11 cellular contexts compared by ENCODE assay signal in the genomic region with DNA sequence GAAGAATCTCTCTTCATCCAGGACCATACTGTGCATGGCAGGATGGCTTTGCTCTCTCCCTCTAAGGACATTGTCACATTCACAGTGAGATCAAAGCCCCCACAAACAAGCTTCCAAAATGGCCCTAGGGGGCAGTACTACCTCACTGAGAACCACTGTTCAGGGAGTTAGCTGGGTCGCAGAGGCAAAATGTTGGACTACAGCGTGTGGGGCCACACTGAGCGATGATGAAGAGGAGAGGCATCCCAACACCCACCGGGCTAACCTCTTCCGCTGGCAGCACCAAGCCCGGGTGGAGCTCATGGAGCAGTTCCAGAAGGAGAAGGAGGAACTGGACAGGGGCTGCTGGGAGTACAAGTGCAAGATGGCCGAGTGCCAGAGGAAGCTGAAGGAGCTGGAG. TPM values are rescaled to one million over a fixed set of nuclear protein-coding genes. Genes with fewer than 3 reads are reported as not detected.
DNase-seq lines count a peak whose midpoint lies in the region; ATAC-seq, FAIRE-seq and TF ChIP-seq lines count a peak whose summit lies in the region.
"Not testable (repeated sequence)": the region's sequence is repeated elsewhere in the genome, so short reads cannot be mapped to it uniquely, and the experiment has no call there.
"Had no signal": no experiment of that assay in that cellular context is flagged by ENCODE, and none has a peak within 500 bp of the region (broad histone marks: within the 10 kb centered on the region; RNA-seq: fewer than 3 reads in every experiment).

No MANE protein-coding gene starts in this region.

- H4K91ac ChIP-seq in H1 (replicated peaks; ENCODE audit: insufficient read length, low read length): not testable (repeated sequence)

- H3K27ac ChIP-seq in HCT116 (ENCODE audit: low read depth, low read length); K562 (ENCODE audit: extremely low read depth, low read depth, low read length); H1 (ENCODE audit: low read depth, low read length); lower lobe of right lung: not testable (repeated sequence)

- H3K4me3 ChIP-seq in HCT116 (replicated peaks in 1 of 2; ENCODE audit: low read depth in 1 of 2, low read length in 2 of 2); K562; H1 (ENCODE audit: extremely low read depth in 1 of 4, insufficient read depth in 2 of 4, low read depth in 3 of 4, low read length in 4 of 4); lower lobe of right lung: not testable (repeated sequence)

- in situ Hi-C loops in K562 (cut with MboI): loop anchor here (10.0 to 25.0 kb wide), 2 partner anchors 199 to 401 kb away; a partner anchor contains a TSS

- H2BK20ac ChIP-seq in H1 (ENCODE audit: low read length): not testable (repeated sequence)

- not testable (repeated sequence) for H2BK120ac ChIP-seq in H1 (replicated peaks; ENCODE audit: low read depth, low read length)

- not testable (repeated sequence) for H2BK15ac ChIP-seq in H1 (ENCODE audit: low read length)

- not testable (repeated sequence) for H4K5ac ChIP-seq in H1 (ENCODE audit: insufficient read length, low read depth, low read length)

- H3K23me2 ChIP-seq in H1 (ENCODE audit: low read depth, low read length): not testable (repeated sequence)

- not testable (repeated sequence) for H3K79me2 ChIP-seq in HCT116 (ENCODE audit: insufficient read depth, low read length); K562 (ENCODE audit: control insufficient read depth, insufficient read depth, low read length); H1 (ENCODE audit: control insufficient read depth in 1 of 2, insufficient read depth in 2 of 2, low read length in 2 of 2)

- not testable (repeated sequence) for H3K56ac ChIP-seq in H1 (replicated peaks; ENCODE audit: insufficient read length, low read depth, low read length)

- not testable (repeated sequence) for H3K9me3 ChIP-seq in HCT116 (ENCODE audit: control insufficient read depth in 1 of 2, insufficient read depth in 1 of 2, low read depth in 1 of 2, low read length in 2 of 2); K562 (replicated peaks; ENCODE audit: control insufficient read depth, insufficient read depth, low read depth, low read length); H1 (ENCODE audit: insufficient read depth in 2 of 2, low read depth in 1 of 2, low read length in 1 of 2); lower lobe of right lung

- ATAC-seq in HCT116 (peak; percentile 54), K562 (peak; percentile 83), lower lobe of right lung (peak; percentile 13 to 14)

- not testable (repeated sequence) for H3K4me1 ChIP-seq in HCT116 (ENCODE audit: control insufficient read depth in 1 of 2, insufficient read depth in 2 of 2, low read length in 2 of 2); K562 (replicated peaks in 1 of 2; ENCODE audit: control insufficient read depth in 2 of 2, insufficient read depth in 2 of 2, low read length in 2 of 2); H1 (replicated peaks in 1 of 4; ENCODE audit: control insufficient read depth in 3 of 4, insufficient read depth in 4 of 4, low read length in 3 of 4); lower lobe of right lung

- not testable (repeated sequence) for H3K9me2 ChIP-seq in HCT116 (ENCODE audit: insufficient read depth)

- not testable (repeated sequence) for H4K20me1 ChIP-seq in HCT116 (ENCODE audit: insufficient read depth); K562 (replicated peaks; ENCODE audit: control insufficient read depth, insufficient read depth, low read length); H1 (replicated peaks in 1 of 2; ENCODE audit: control insufficient read depth in 1 of 2, insufficient read depth in 2 of 2, low read length in 2 of 2)

- BruUV-seq in HCT116 (replicated peaks; lab: Mats Ljungman, UMichigan); K562 (replicated peaks; lab: Mats Ljungman, UMichigan): not testable (repeated sequence)

- DNase-seq in GM12891 (ENCODE audit: insufficient read length, low spot score); HCT116 (ENCODE audit: low read depth, low spot score); K562 (ENCODE audit: extremely low read depth in 1 of 4, low spot score in 3 of 4); H1 (ENCODE audit: low read depth in 1 of 2, low spot score in 2 of 2); lower lobe of right lung; urothelium cell line (ENCODE audit: low spot score): not testable (repeated sequence)

- not testable (repeated sequence) for H2AFZ ChIP-seq in HCT116 (ENCODE audit: low read depth, low read length, poor library complexity, severe bottlenecking); K562 (ENCODE audit: low read depth, low read length); H1 (ENCODE audit: low read length)

- TF ChIP-seq EP300 in K562 (IDR thresholded peaks at IDR 0.05; ENCODE audit: low read length); H1 (IDR thresholded peaks at IDR 0.05; ENCODE audit: borderline replicate concordance in 1 of 2, low read depth in 2 of 2, low read length in 2 of 2): not testable (repeated sequence)

- H3K9me1 ChIP-seq in K562 (ENCODE audit: control insufficient read depth, insufficient read depth, low read length): not testable (repeated sequence)

- not testable (repeated sequence) for H4K8ac ChIP-seq in H1 (ENCODE audit: extremely low read depth, insufficient read depth, low read length)

- POLR2A ChIA-PET in HCT116 (lab: Charles Lee); K562 (lab: Yijun Ruan, JAX); H1 (lab: Charles Lee; ENCODE audit: partially characterized antibody): not testable (repeated sequence)

- not testable (repeated sequence) for TF ChIP-seq RAD21 in HCT116 (IDR thresholded peaks at IDR 0.05; ENCODE audit: low read depth); K562 (CRISPR knock-in tag; conservative IDR thresholded peaks at IDR 0.05 in 1 of 2, IDR thresholded peaks at IDR 0.05 in 1 of 2); H1 (IDR thresholded peaks at IDR 0.05 in 1 of 2, conservative IDR thresholded peaks at IDR 0.05 in 1 of 2; ENCODE audit: low read depth in 2 of 2, low read length in 2 of 2)

- H3K14ac ChIP-seq in H1 (ENCODE audit: insufficient read length): not testable (repeated sequence)

- TF ChIP-seq POLR2A in GM12891 (IDR thresholded peaks at IDR 0.05; ENCODE audit: low read depth, low read length); HCT116 (IDR thresholded peaks at IDR 0.05; ENCODE audit: borderline replicate concordance, extremely low read depth, insufficient read depth, insufficient read length); K562 (conservative IDR thresholded peaks at IDR 0.05); H1 (IDR thresholded peaks at IDR 0.05; ENCODE audit: control extremely low read depth in 1 of 2, low read depth in 2 of 2, low read length in 2 of 2): not testable (repeated sequence)

- RAD21 ChIA-PET in HCT116 (lab: Charles Lee; ENCODE audit: low non-redundant PET in 1 of 2, low total read pairs in 2 of 2, uncharacterized antibody in 2 of 2, unreplicated experiment in 2 of 2): not testable (repeated sequence)

- intact Hi-C loops in HCT116 (cut with micrococcal nuclease); K562 (cut with micrococcal nuclease); lower lobe of right lung (cut with DNase I): not testable (repeated sequence)

- not testable (repeated sequence) for H2AK5ac ChIP-seq in H1 (ENCODE audit: low read depth, low read length)

- H3K27me3 ChIP-seq in HCT116 (ENCODE audit: insufficient read depth, low read length); K562 (ENCODE audit: control insufficient read depth in 2 of 2, insufficient read depth in 2 of 2, low read length in 2 of 2); H1 (replicated peaks in 1 of 4; ENCODE audit: control insufficient read depth in 3 of 4, extremely low read depth in 1 of 4, insufficient read depth in 3 of 4, low read length in 3 of 4); lower lobe of right lung (ENCODE audit: low read depth): not testable (repeated sequence)

- H3K36me3 ChIP-seq in HCT116 (ENCODE audit: control insufficient read depth in 1 of 2, insufficient read depth in 2 of 2, low read length in 2 of 2); K562 (ENCODE audit: control insufficient read depth, insufficient read depth, low read length); H1 (ENCODE audit: control insufficient read depth in 2 of 4, insufficient read depth in 4 of 4, low read length in 3 of 4); lower lobe of right lung: not testable (repeated sequence)

- not testable (repeated sequence) for TF ChIP-seq CTCF in HCT116 (IDR thresholded peaks at IDR 0.05 in 2 of 3, conservative IDR thresholded peaks at IDR 0.05 in 1 of 3; ENCODE audit: borderline replicate concordance in 1 of 3, insufficient read depth in 1 of 3, low read depth in 2 of 3, low read length in 2 of 3); K562 (IDR thresholded peaks at IDR 0.05 in 2 of 3, conservative IDR thresholded peaks at IDR 0.05 in 1 of 3; ENCODE audit: insufficient read depth in 2 of 3, low read depth in 1 of 3, low read length in 3 of 3); H1 (IDR thresholded peaks at IDR 0.05; ENCODE audit: control extremely low read depth in 1 of 3, insufficient read depth in 1 of 3, low read depth in 1 of 3, low read length in 3 of 3); lower lobe of right lung (IDR thresholded peaks at IDR 0.05)

- peak; percentile 28 for FAIRE-seq in GM12891 (lab: Jason Lieb, UNC)
- peak; percentile 86 for FAIRE-seq in K562 (lab: Jason Lieb, UNC)
- FAIRE-seq in H1 (lab: Jason Lieb, UNC): peak; percentile 7
- peak; percentile 98 for FAIRE-seq in urothelium cell line (lab: Jason Lieb, UNC)

- not testable (repeated sequence) for H2BK12ac ChIP-seq in H1 (ENCODE audit: low read depth, low read length)

- H3K18ac ChIP-seq in H1 (ENCODE audit: extremely low read depth, low read length): not testable (repeated sequence)

- not testable (repeated sequence) for H3K4me2 ChIP-seq in HCT116 (ENCODE audit: low read length); K562 (ENCODE audit: insufficient read depth, low read length); H1 (ENCODE audit: insufficient read depth in 1 of 2, low read depth in 2 of 2, low read length in 2 of 2)

- not testable (repeated sequence) for H3K4ac ChIP-seq in H1 (replicated peaks; ENCODE audit: insufficient read length, low read depth, low read length)

- CTCF ChIA-PET in HCT116 (lab: Charles Lee); K562 (lab: Yijun Ruan, JAX; ENCODE audit: low intra/inter-chr PET ratio); H1 (lab: Charles Lee; ENCODE audit: partially characterized antibody): not testable (repeated sequence)

- not testable (repeated sequence) for H3K9ac ChIP-seq in HCT116 (ENCODE audit: low read length); K562 (ENCODE audit: insufficient read depth in 1 of 2, low read depth in 2 of 2, low read length in 2 of 2); H1 (replicated peaks in 1 of 4; ENCODE audit: extremely low read depth in 1 of 4, low read depth in 3 of 4, low read length in 3 of 4)

- no CpG with 5 or more reads among the region's 7 CpGs for WGBS in K562 (ENCODE audit: insufficient coverage, low coverage, missing lambda C conversion rate)
- WGBS in H1 (ENCODE audit: extremely low coverage in 1 of 2, insufficient coverage in 1 of 2, insufficient read length in 1 of 2, insufficient replicate concordance in 2 of 2, low coverage in 1 of 2, low lambda C conversion rate in 2 of 2, missing lambda C conversion rate in 1 of 2), 2 experiments: no CpG with 5 or more reads among the region's 7 CpGs

- not testable (repeated sequence) for H3K79me1 ChIP-seq in H1 (ENCODE audit: low read depth, low read length)

- H2BK5ac ChIP-seq in H1 (ENCODE audit: low read depth, low read length): not testable (repeated sequence)

- not testable (repeated sequence) for H3K23ac ChIP-seq in H1 (ENCODE audit: insufficient read length)

RNA-seq across cellular contexts. Expression of a gene that starts 9.9 kb away (rescaled TPM):
- 59.9 TPM for polyA plus RNA-seq in GM12891 (2012; ENCODE audit: low read depth, missing spikeins)
- total RNA-seq in HCT116 (2021; ENCODE audit: unreplicated experiment): 104 TPM
- 138 and 188 TPM in 2 replicates for polyA plus RNA-seq in HCT116 (2012)
- total RNA-seq in K562 (2011; cell fraction: chromatin; rRNA removed; ENCODE audit: low replicate concordance): 35.0 and 124 TPM in 2 replicates
- 103 and 124 TPM in 2 replicates for total RNA-seq in K562 (2011; cell fraction: nucleolus; rRNA removed)
- total RNA-seq in K562 (2011; cell fraction: nucleoplasm; rRNA removed): 58.5 and 82.2 TPM in 2 replicates
- 85.4 and 89.8 TPM in 2 replicates for total RNA-seq in K562 (2014; rRNA removed)
- total RNA-seq in K562 (2014; rRNA removed; fragmentation: Illumina TruSeq; extraction: Trizol): 30.7 and 40.1 TPM in 2 replicates
- total RNA-seq in K562 (2015; rRNA removed; fragmentation: Illumina TruSeq; extraction: Trizol): 88.1 and 88.2 TPM in 2 replicates
- total RNA-seq in K562 (2021): 78.1 and 112 TPM in 2 replicates
- 130 and 155 TPM in 2 replicates for polyA plus RNA-seq in K562 (2011; rRNA removed)
- polyA plus RNA-seq in K562 (2011; cell fraction: cytosol; rRNA removed): 215 and 296 TPM in 2 replicates
- polyA plus RNA-seq in K562 (2011; cell fraction: nucleus; rRNA removed): 112 and 132 TPM in 2 replicates
- polyA plus RNA-seq in K562 (2012): 44.6 and 46.0 TPM in 2 replicates
- polyA plus RNA-seq in K562 (2014; fragmentation: Illumina TruSeq; extraction: Trizol): 119 and 183 TPM in 2 replicates
- 10 to 100 TPM in 1 of 2 experiments, 1 to 10 TPM in 1; 3.7 to 10.4 TPM for polyA plus RNA-seq in K562 (2014; fragmentation: Nextera tagmentation; extraction: Ambion mirVana)
- 78.1 and 99.2 TPM in 2 replicates for polyA plus RNA-seq in K562 (2014; rRNA removed)
- 223 and 350 TPM in 2 replicates for polyA minus RNA-seq in K562 (2011; rRNA and poly(A)+ RNA removed)
- 170 and 213 TPM in 2 replicates for polyA minus RNA-seq in K562 (2011; cell fraction: cytosol; rRNA and poly(A)+ RNA removed)
- 67.6 and 92.4 TPM in 2 replicates for polyA minus RNA-seq in K562 (2011; cell fraction: nucleus; rRNA and poly(A)+ RNA removed)
- not detected in 2 replicates for total RNA-seq in H1 (2021; fragmentation: NEBNext Ultra II Directional; extraction: Animal tissue kit (Norgen Biotek cat#: 25700))
- 208 and 210 TPM in 2 replicates for polyA plus RNA-seq in H1 (2011; rRNA removed)
- 313 TPM for polyA plus RNA-seq in H1 (2011; cell fraction: cytosol; rRNA removed)
- polyA plus RNA-seq in H1 (2011; cell fraction: nucleus; rRNA removed): 295 TPM
- polyA plus RNA-seq in H1 (2012, experiment 1 of 2): 47.9 to 109 TPM (median 70.8 TPM) in 4 replicates
- 48.4 TPM for polyA plus RNA-seq in H1 (2012, experiment 2 of 2)
- polyA plus RNA-seq in H1 (2013, experiment 1 of 2): 133 TPM
- polyA plus RNA-seq in H1 (2013, experiment 2 of 2): 120 TPM
- polyA minus RNA-seq in H1 (2011; rRNA and poly(A)+ RNA removed): 348 and 505 TPM in 2 replicates
- 145 TPM for polyA minus RNA-seq in H1 (2011; cell fraction: cytosol; rRNA and poly(A)+ RNA removed)
- 162 TPM for polyA minus RNA-seq in H1 (2011; cell fraction: nucleus; rRNA and poly(A)+ RNA removed)
- total RNA-seq in lower lobe of right lung: 17.5 TPM

RNA-seq across cellular contexts. Expression of a gene that starts 50.3 kb away (rescaled TPM):
- 0.17 TPM for polyA plus RNA-seq in GM12891 (2012; ENCODE audit: low read depth, missing spikeins)
- total RNA-seq in HCT116 (2021; ENCODE audit: unreplicated experiment) (2.1 TPM), K562 (2014; rRNA removed) (not detected in 2 replicates), K562 (2014; rRNA removed; fragmentation: Illumina TruSeq; extraction: Trizol) (0.91 TPM in 1 of 2 replicates, not detected in the other), K562 (2015; rRNA removed; fragmentation: Illumina TruSeq; extraction: Trizol) (0.72 TPM in 1 of 2 replicates, not detected in the other), K562 (2021) (0.18 and 1.5 TPM in 2 replicates), lower lobe of right lung (not detected)
- polyA plus RNA-seq in HCT116 (2012): 0.95 and 1.1 TPM in 2 replicates
- total RNA-seq in K562 (2011; cell fraction: chromatin; rRNA removed; ENCODE audit: low replicate concordance): 4.3 and 23.5 TPM in 2 replicates
- total RNA-seq in K562 (2011; cell fraction: nucleolus; rRNA removed): 1.3 TPM in 1 of 2 replicates, not detected in the other
- 6.6 and 11.0 TPM in 2 replicates for total RNA-seq in K562 (2011; cell fraction: nucleoplasm; rRNA removed)
- polyA plus RNA-seq in K562 (2011; rRNA removed) (0.09 and 0.24 TPM in 2 replicates), K562 (2014; fragmentation: Illumina TruSeq; extraction: Trizol) (0.35 and 0.67 TPM in 2 replicates), K562 (2014; fragmentation: Nextera tagmentation; extraction: Ambion mirVana) (under 1 TPM; 0.03 TPM), K562 (2014; rRNA removed) (0.56 and 0.96 TPM in 2 replicates), H1 (2011; rRNA removed) (0.69 and 0.83 TPM in 2 replicates)
- polyA plus RNA-seq in K562 (2011; cell fraction: cytosol; rRNA removed): 0.09 TPM in 1 of 2 replicates, not detected in the other
- polyA plus RNA-seq in K562 (2011; cell fraction: nucleus; rRNA removed): 0.56 and 0.88 TPM in 2 replicates
- polyA plus RNA-seq in K562 (2012): 0.16 and 0.58 TPM in 2 replicates
- polyA minus RNA-seq in K562 (2011; rRNA and poly(A)+ RNA removed): 0.91 TPM in 1 of 2 replicates, not detected in the other
- 0.86 TPM in 1 of 2 replicates, not detected in the other for polyA minus RNA-seq in K562 (2011; cell fraction: cytosol; rRNA and poly(A)+ RNA removed)
- 1.2 and 2.3 TPM in 2 replicates for polyA minus RNA-seq in K562 (2011; cell fraction: nucleus; rRNA and poly(A)+ RNA removed)
- 1.9 TPM in 2 replicates for total RNA-seq in H1 (2021; fragmentation: NEBNext Ultra II Directional; extraction: Animal tissue kit (Norgen Biotek cat#: 25700))
- 0.96 TPM for polyA plus RNA-seq in H1 (2011; cell fraction: cytosol; rRNA removed)
- polyA plus RNA-seq in H1 (2011; cell fraction: nucleus; rRNA removed): 1.4 TPM
- polyA plus RNA-seq in H1 (2012, experiment 1 of 2): 1.0 to 1.3 TPM (median 1.2 TPM) in 4 replicates
- 0.46 TPM for polyA plus RNA-seq in H1 (2012, experiment 2 of 2)
- polyA plus RNA-seq in H1 (2013, experiment 1 of 2): 1.4 TPM
- 1.1 TPM for polyA plus RNA-seq in H1 (2013, experiment 2 of 2)
- polyA minus RNA-seq in H1 (2011; rRNA and poly(A)+ RNA removed): 1.5 TPM in 2 replicates
- 1.7 TPM for polyA minus RNA-seq in H1 (2011; cell fraction: cytosol; rRNA and poly(A)+ RNA removed)
- polyA minus RNA-seq in H1 (2011; cell fraction: nucleus; rRNA and poly(A)+ RNA removed): 1.8 TPM

RNA-seq across cellular contexts. Expression of a gene that starts 58.6 kb away (rescaled TPM):
- not detected for polyA plus RNA-seq in GM12891 (2012; ENCODE audit: low read depth, missing spikeins)
- total RNA-seq in HCT116 (2021; ENCODE audit: unreplicated experiment) (0.20 TPM), K562 (2014; rRNA removed) (not detected in 2 replicates), K562 (2014; rRNA removed; fragmentation: Illumina TruSeq; extraction: Trizol) (not detected in 2 replicates), K562 (2015; rRNA removed; fragmentation: Illumina TruSeq; extraction: Trizol) (not detected in 2 replicates), K562 (2021) (not detected in 2 replicates), lower lobe of right lung (0.44 TPM)
- 0.24 TPM in 1 of 2 replicates, not detected in the other for polyA plus RNA-seq in HCT116 (2012)
- not detected in 2 replicates for total RNA-seq in K562 (2011; cell fraction: chromatin; rRNA removed; ENCODE audit: low replicate concordance)
- total RNA-seq in K562 (2011; cell fraction: nucleolus; rRNA removed): not detected in 2 replicates
- not detected in 2 replicates for total RNA-seq in K562 (2011; cell fraction: nucleoplasm; rRNA removed)
- polyA plus RNA-seq in K562 (2011; rRNA removed) (not detected in 2 replicates), K562 (2014; fragmentation: Illumina TruSeq; extraction: Trizol) (not detected in 2 replicates), K562 (2014; fragmentation: Nextera tagmentation; extraction: Ambion mirVana) (under 1 TPM in 1 of 2 experiments, not detected in 1; 0.07 TPM), K562 (2014; rRNA removed) (not detected in 2 replicates), H1 (2011; rRNA removed) (0.51 and 0.58 TPM in 2 replicates)
- polyA plus RNA-seq in K562 (2011; cell fraction: cytosol; rRNA removed): not detected in 2 replicates
- polyA plus RNA-seq in K562 (2011; cell fraction: nucleus; rRNA removed): not detected in 2 replicates
- not detected in 2 replicates for polyA plus RNA-seq in K562 (2012)
- polyA minus RNA-seq in K562 (2011; rRNA and poly(A)+ RNA removed): not detected in 2 replicates
- polyA minus RNA-seq in K562 (2011; cell fraction: cytosol; rRNA and poly(A)+ RNA removed): not detected in 2 replicates
- not detected in 2 replicates for polyA minus RNA-seq in K562 (2011; cell fraction: nucleus; rRNA and poly(A)+ RNA removed)
- not detected in 2 replicates for total RNA-seq in H1 (2021; fragmentation: NEBNext Ultra II Directional; extraction: Animal tissue kit (Norgen Biotek cat#: 25700))
- polyA plus RNA-seq in H1 (2011; cell fraction: cytosol; rRNA removed): 0.74 TPM
- 1.0 TPM for polyA plus RNA-seq in H1 (2011; cell fraction: nucleus; rRNA removed)
- polyA plus RNA-seq in H1 (2012, experiment 1 of 2): 0.53 to 0.62 TPM in 2 of 4 replicates, not detected in the others
- polyA plus RNA-seq in H1 (2012, experiment 2 of 2): 0.25 TPM
- 0.20 TPM for polyA plus RNA-seq in H1 (2013, experiment 1 of 2)
- 0.39 TPM for polyA plus RNA-seq in H1 (2013, experiment 2 of 2)
- 0.60 TPM in 1 of 2 replicates, not detected in the other for polyA minus RNA-seq in H1 (2011; rRNA and poly(A)+ RNA removed)
- polyA minus RNA-seq in H1 (2011; cell fraction: cytosol; rRNA and poly(A)+ RNA removed): not detected
- polyA minus RNA-seq in H1 (2011; cell fraction: nucleus; rRNA and poly(A)+ RNA removed): not detected
- total RNA-seq: Caco-2; Calu3; CD4-positive, alpha-beta T cell; CD8-positive, alpha-beta T cell had no signal
- polyA plus RNA-seq: BJ had no signal

Comparison
In these comparisons a context has a peak if more than half of its experiments do, and no peak if none do; other contexts are left out.
1. ATAC-seq: peak in every context shown above with its lines; median percentile 83 in K562; 54 in HCT116; 14 in lower lobe of right lung.
2. RNA of a gene that starts 9.9 kb away (total RNA-seq): 104 TPM in HCT116 (single experiment), 30.7 to 124 TPM in K562 and 17.5 TPM in lower lobe of right lung (single experiment); not detected in H1; every median in the first group is over 10 times any median in the second.